Comparison of ENCODE assay signal across 10 cellular contexts in the genomic region with DNA sequence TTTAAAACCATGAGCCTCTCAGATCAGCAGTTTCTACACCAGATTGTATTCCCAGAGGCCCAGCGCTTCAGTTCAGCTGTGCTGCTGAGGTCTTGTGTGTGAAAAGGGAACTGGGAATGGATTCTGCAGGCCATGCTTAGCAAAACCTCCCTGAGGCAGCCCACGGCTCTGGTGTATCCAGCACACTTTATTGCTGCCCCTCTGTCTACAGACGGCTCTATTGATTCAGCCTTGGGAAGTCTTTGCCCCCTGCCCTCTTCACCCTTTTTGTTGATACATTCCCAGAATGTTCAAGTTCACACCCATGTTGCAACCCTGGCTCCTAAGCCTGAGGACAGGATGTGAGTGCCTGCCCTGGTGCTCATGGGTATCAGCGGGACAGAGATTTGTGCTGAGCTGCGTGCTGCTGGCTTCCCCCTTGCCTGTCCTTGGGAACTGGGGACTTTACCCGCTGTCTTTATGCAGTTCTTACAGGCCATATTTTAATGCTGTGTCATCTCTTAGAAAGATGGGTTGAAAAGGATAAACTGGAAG. TPM values are rescaled to one million over a fixed set of nuclear protein-coding genes. Genes with fewer than 3 reads are reported as not detected.
DNase-seq lines count a peak whose midpoint lies in the region; ATAC-seq, FAIRE-seq and TF ChIP-seq lines count a peak whose summit lies in the region.
"Had no signal": no experiment of that assay in that cellular context is flagged by ENCODE, and none has a peak within 500 bp of the region (broad histone marks: within the 10 kb centered on the region; RNA-seq: fewer than 3 reads in every experiment).

No MANE protein-coding gene starts in this region.

- ATAC-seq in GM21390 (IDR thresholded peaks at IDR 0.05; ENCODE audit: unreplicated experiment) (peak; percentile 62), heart left ventricle (peak in 3 of 4 donors; percentile 22 to 71 (median 41))
- peak; percentile 95 for ATAC-seq in stimulated activated naive B cell treated with anti-CD40 and anti-IgM and Interleukin-4, amounts not matched to agents 10 μg/mL and 1 μg/mL and 100 μg/mL, for 72 hours (replicated peaks)
- no peak for ATAC-seq in activated CD4-positive, CD25-positive, alpha-beta regulatory T cell treated with anti-CD3 and anti-CD28 coated beads, Interleukin-2, amount 50 U/mL, for 24 hours
- ATAC-seq: activated CD4-positive, alpha-beta T cell treated with anti-CD3 and anti-CD28 coated beads for 36 hours had no signal

- CTCF ChIA-PET in CD4-positive, alpha-beta memory T cell (lab: Charles Lee; ENCODE audit: partially characterized antibody) = interaction anchor here (1.3 kb wide), 1 partner anchor 11 kb away, joined by 3 read pairs; no protein-coding TSS in a partner anchor

- H3K4me1 ChIP-seq in Karpas-422 (ENCODE audit: low read length) = peaks cover 12% of the 10 kb centered on the region
- H3K4me1 ChIP-seq in heart left ventricle = peaks cover 14 to 95% (median 73%) of the 10 kb centered on the region in 12 donors
- H3K4me1 ChIP-seq in CD4-positive, alpha-beta memory T cell (ENCODE audit: insufficient read depth, low read length) = no peaks in the 10 kb centered on the region

- no peaks in the 10 kb centered on the region for H3K9me3 Mint-ChIP-seq in stimulated activated naive B cell treated with anti-CD40 and anti-IgM and Interleukin-4, amounts not matched to agents 10 μg/mL and 1 μg/mL and 100 μg/mL, for 72 hours
- H3K9me3 Mint-ChIP-seq in CD4-positive, alpha-beta memory T cell = no peaks in the 10 kb centered on the region

- no peak for TF ChIP-seq CTCF in heart left ventricle (IDR thresholded peaks at IDR 0.05)

- no peak overlapping the region for H2AFZ ChIP-seq in Karpas-422 (ENCODE audit: low read length)

- H3K27ac Mint-ChIP-seq in stimulated activated naive B cell treated with anti-CD40 and anti-IgM and Interleukin-4, amounts not matched to agents 10 μg/mL and 1 μg/mL and 100 μg/mL, for 72 hours = peak overlapping the region; percentile 21
- no peak overlapping the region for H3K27ac Mint-ChIP-seq in CD4-positive, alpha-beta memory T cell
- H3K27ac Mint-ChIP-seq: activated CD4-positive, alpha-beta T cell treated with anti-CD3 and anti-CD28 coated beads for 36 hours had no signal

- no peaks in the 10 kb centered on the region for H3K79me2 ChIP-seq in Karpas-422 (ENCODE audit: low read length)

- H3K9ac ChIP-seq in Karpas-422 (ENCODE audit: low read length) = no peak overlapping the region

- POLR2A ChIA-PET in CD4-positive, alpha-beta memory T cell (lab: Charles Lee; ENCODE audit: partially characterized antibody) = interaction anchor here (1.9 kb wide), 1 partner anchor 9 kb away, joined by 4 read pairs; no protein-coding TSS in a partner anchor

- H3K27me3 ChIP-seq in Karpas-422 (ENCODE audit: low read length) (no peaks in the 10 kb centered on the region), heart left ventricle (no peaks in the 10 kb centered on the region)
- H3K27me3 ChIP-seq in CD4-positive, alpha-beta memory T cell (ENCODE audit: insufficient read depth, low read length) = no peaks in the 10 kb centered on the region

- peak overlapping the region in 1 of 2 donors; percentile 39 for H3K4me3 Mint-ChIP-seq in stimulated activated naive B cell treated with anti-CD40 and anti-IgM and Interleukin-4, amounts not matched to agents 10 μg/mL and 1 μg/mL and 100 μg/mL, for 72 hours
- H3K4me3 Mint-ChIP-seq in CD4-positive, alpha-beta memory T cell = no peak overlapping the region
- H3K4me3 Mint-ChIP-seq: activated CD4-positive, alpha-beta T cell treated with anti-CD3 and anti-CD28 coated beads for 36 hours had no signal

- H3K36me3 ChIP-seq in Karpas-422 (ENCODE audit: insufficient read depth, low read length) = no peaks in the 10 kb centered on the region
- no peaks in the 10 kb centered on the region for H3K36me3 ChIP-seq in heart left ventricle
- no peaks in the 10 kb centered on the region for H3K36me3 ChIP-seq in CD4-positive, alpha-beta memory T cell (ENCODE audit: insufficient read depth, low read length)

- H3K9me2 ChIP-seq in Karpas-422 (replicated peaks; ENCODE audit: insufficient read depth, low read length) = no peaks in the 10 kb centered on the region

- H3K4me3 ChIP-seq in Karpas-422 (ENCODE audit: low read length) (no peak overlapping the region), heart left ventricle (no peak overlapping the region)
- no peak overlapping the region for H3K4me3 ChIP-seq in CD4-positive, alpha-beta memory T cell (ENCODE audit: low read length in 2 of 2)

- WGBS in heart left ventricle, 4 donors = 61 to 72% (median 65%) methylated on average over 6 of the region's 6 CpGs

- peaks cover 18% of the 10 kb centered on the region; the same call in 1 of the 2 replicates for H4K20me1 ChIP-seq in Karpas-422 (ENCODE audit: insufficient read depth, low read depth, low read length)

- H3K36me3 Mint-ChIP-seq in stimulated activated naive B cell treated with anti-CD40 and anti-IgM and Interleukin-4, amounts not matched to agents 10 μg/mL and 1 μg/mL and 100 μg/mL, for 72 hours = peaks cover 0 to 1% of the 10 kb centered on the region in 2 donors
- peaks cover 0 to 4% of the 10 kb centered on the region in 2 donors for H3K36me3 Mint-ChIP-seq in CD4-positive, alpha-beta memory T cell

- DNase-seq in Karpas-422 (peak; percentile 51), heart left ventricle (peak in 3 of 5 donors; percentile 57 to 66 (median 59)), urothelium cell line (ENCODE audit: low spot score) (no peak), NCI-H510A treated with DMSO at 0.1 percent for 48 hours (lab: John Stamatoyannopoulos, UW) (no peak)
- peak; percentile 50 for DNase-seq in stimulated activated naive B cell treated with anti-CD40 and anti-IgM and Interleukin-4, amounts not matched to agents 10 μg/mL and 1 μg/mL and 100 μg/mL, for 72 hours
- no peak for DNase-seq in CD4-positive, alpha-beta memory T cell
- DNase-seq: activated CD4-positive, alpha-beta T cell treated with anti-CD3 and anti-CD28 coated beads for 36 hours; hippocampal formation had no signal

- H3K9me3 ChIP-seq in Karpas-422 (ENCODE audit: low read length) (no peaks in the 10 kb centered on the region), heart left ventricle (no peaks in the 10 kb centered on the region)
- no peaks in the 10 kb centered on the region for H3K9me3 ChIP-seq in CD4-positive, alpha-beta memory T cell (ENCODE audit: control insufficient read depth in 1 of 2, low read length in 2 of 2)

- no peak for TF ChIP-seq POLR2A in heart left ventricle (IDR thresholded peaks at IDR 0.05)

- peaks cover 20 to 41% of the 10 kb centered on the region in 2 donors for H3K4me1 Mint-ChIP-seq in stimulated activated naive B cell treated with anti-CD40 and anti-IgM and Interleukin-4, amounts not matched to agents 10 μg/mL and 1 μg/mL and 100 μg/mL, for 72 hours
- H3K4me1 Mint-ChIP-seq in CD4-positive, alpha-beta memory T cell = peaks cover 8 to 13% (median 12%) of the 10 kb centered on the region in 4 donors

- H3K27ac ChIP-seq in Karpas-422 (ENCODE audit: low read length) (no peak overlapping the region), heart left ventricle (peak overlapping the region in 11 of 12 donors; percentile 10 to 91 (median 20))
- no peak overlapping the region for H3K27ac ChIP-seq in CD4-positive, alpha-beta memory T cell (ENCODE audit: low read depth, low read length)

- intact Hi-C loops in heart left ventricle (cut with DNase I) = loop anchor here in 2 of 10 donors (5.0 kb wide), 1 partner anchor 35 kb away; a partner anchor contains a TSS
- intact Hi-C loops in CD4-positive, alpha-beta memory T cell (cut with micrococcal nuclease) = no loop called here

- no peaks in the 10 kb centered on the region for H3K27me3 Mint-ChIP-seq in stimulated activated naive B cell treated with anti-CD40 and anti-IgM and Interleukin-4, amounts not matched to agents 10 μg/mL and 1 μg/mL and 100 μg/mL, for 72 hours
- no peaks in the 10 kb centered on the region for H3K27me3 Mint-ChIP-seq in CD4-positive, alpha-beta memory T cell
- H3K27me3 Mint-ChIP-seq: activated CD4-positive, alpha-beta T cell treated with anti-CD3 and anti-CD28 coated beads for 36 hours had no signal

- H3K4me2 ChIP-seq in Karpas-422 (ENCODE audit: low read depth, low read length, poor library complexity, severe bottlenecking) = no peak overlapping the region

- FAIRE-seq in urothelium cell line (lab: Jason Lieb, UNC) = no peak

RNA-seq across cellular contexts. Expression of a gene that starts 37.3 kb away (rescaled TPM):
- 21.8 and 39.8 TPM in 2 replicates for total RNA-seq in Karpas-422 (2014; rRNA removed; shearing (Covaris generic); ENCODE audit: low replicate concordance)
- total RNA-seq in heart left ventricle = 10 to 100 TPM; 22.9 to 52.1 (median 35.6) TPM
- polyA plus RNA-seq in heart left ventricle = 10 to 100 TPM; 11.9 to 18.2 TPM
- total RNA-seq in CD4-positive, alpha-beta memory T cell = 10 to 100 TPM; 22.6 to 22.7 TPM
- polyA plus RNA-seq in CD4-positive, alpha-beta memory T cell = 10 to 100 TPM in 1 of 2 donors, 1 to 10 TPM in 1; 2.0 to 11.9 TPM

Comparison
In these comparisons a context has a peak if more than half of its experiments do, and no peak if none do; other contexts are left out.
1. ATAC-seq: peak in GM21390 (single experiment), heart left ventricle (3 of 4) and stimulated activated naive B cell treated with anti-CD40 and anti-IgM and Interleukin-4, amounts not matched to agents 10 μg/mL and 1 μg/mL and 100 μg/mL, for 72 hours (2 of 2); none in activated CD4-positive, CD25-positive, alpha-beta regulatory T cell treated with anti-CD3 and anti-CD28 coated beads, Interleukin-2, amount 50 U/mL, for 24 hours (0 of 2).
2. DNase-seq: peak in Karpas-422 (single experiment), heart left ventricle (3 of 5) and stimulated activated naive B cell treated with anti-CD40 and anti-IgM and Interleukin-4, amounts not matched to agents 10 μg/mL and 1 μg/mL and 100 μg/mL, for 72 hours (single experiment); none in urothelium cell line (single experiment), CD4-positive, alpha-beta memory T cell (0 of 5) and NCI-H510A treated with DMSO at 0.1 percent for 48 hours (single experiment).
3. H3K27ac ChIP-seq: peak in heart left ventricle (11 of 12); none in Karpas-422 (single experiment) and CD4-positive, alpha-beta memory T cell (single experiment).